Comparison of ENCODE assay signal across 8 cellular contexts in genomic region chr17:60971515-60972369, GRCh38.
DNase-seq lines count a peak whose midpoint lies in the region; ATAC-seq and TF ChIP-seq lines count a peak whose summit lies in the region.

No MANE protein-coding gene starts in this region.

- ATAC-seq in DND-41 (ENCODE audit: insufficient read depth, low read depth) (peak; percentile 74), HG03439 (IDR thresholded peaks at IDR 0.05; ENCODE audit: unreplicated experiment) (peak; percentile 79), left ventricle myocardium superior (peak; percentile 47)

- no peaks in the 10 kb centered on the region for H3K36me3 ChIP-seq in DND-41 (ENCODE audit: insufficient read depth, low read length)

- no peak overlapping the region for H3K9ac ChIP-seq in DND-41 (ENCODE audit: low read depth, low read length)

- H4K20me1 ChIP-seq in DND-41 (ENCODE audit: insufficient read depth, low read length): no peaks in the 10 kb centered on the region

- peak overlapping the region; percentile 51; the same call in 1 of the 2 replicates for H2AFZ ChIP-seq in DND-41 (ENCODE audit: low read depth, low read length)

- H3K4me2 ChIP-seq in DND-41 (ENCODE audit: insufficient read depth, low read length): no peak overlapping the region

- H3K79me2 ChIP-seq in DND-41 (ENCODE audit: insufficient read depth, low read length): no peaks in the 10 kb centered on the region

- H3K4me3 ChIP-seq in DND-41 (ENCODE audit: low read depth in 1 of 2, low read length in 2 of 2): no peak overlapping the region

- H3K27me3 ChIP-seq in DND-41 (ENCODE audit: insufficient read depth, low read length, poor library complexity): no peaks in the 10 kb centered on the region

- intact Hi-C loops in left ventricle myocardium superior (cut with micrococcal nuclease): no loop called here

- peaks cover 4% of the 10 kb centered on the region; the same call in 1 of the 2 replicates for H3K4me1 ChIP-seq in DND-41 (ENCODE audit: insufficient read depth, low read length)

- no peaks in the 10 kb centered on the region for H3K9me3 ChIP-seq in DND-41 (ENCODE audit: insufficient read depth, low read length, severe bottlenecking)

- TF ChIP-seq CTCF in DND-41 (IDR thresholded peaks at IDR 0.05; ENCODE audit: borderline replicate concordance, extremely low read depth, low read length, poor library complexity, severe bottlenecking): peak; percentile 87

- H3K27ac ChIP-seq in DND-41 (ENCODE audit: low read length): no peak overlapping the region

- DNase-seq in DND-41 (peak; percentile 53), NOMO-1 treated with DMSO at 0.1 percent for 48 hours (lab: John Stamatoyannopoulos, UW; ENCODE audit: unreplicated experiment) (peak; percentile 33), left ventricle myocardium superior (no peak), NCI-H187 treated with DMSO at 0.1 percent for 48 hours (lab: John Stamatoyannopoulos, UW) (no peak)
- DNase-seq in activated naive CD4-positive, alpha-beta T cell treated with anti-CD3 and anti-CD28 coated beads, Interleukin-2, amount 50 U/mL, for 16 hours: peak; percentile 27
- peak; percentile 5 to 38 (median 28) for DNase-seq in stimulated activated CD4-positive, alpha-beta T cell treated with anti-CD3 and anti-CD28 coated beads, Interleukin-12 subunit alpha, Interleukin-12 subunit beta, amount 100 ng/mL, for 48 hours (ENCODE audit: low read depth in 2 of 3, low spot score in 1 of 3)
- DNase-seq in effector CD8-positive, alpha-beta T cell (lab: John Stamatoyannopoulos, UW): no peak

Comparison
In these comparisons a context has a peak if more than half of its experiments do, and no peak if none do; other contexts are left out.
1. DNase-seq: peak in DND-41 (single experiment), NOMO-1 treated with DMSO at 0.1 percent for 48 hours (single experiment), activated naive CD4-positive, alpha-beta T cell treated with anti-CD3 and anti-CD28 coated beads, Interleukin-2, amount 50 U/mL, for 16 hours (single experiment) and stimulated activated CD4-positive, alpha-beta T cell treated with anti-CD3 and anti-CD28 coated beads, Interleukin-12 subunit alpha, Interleukin-12 subunit beta, amount 100 ng/mL, for 48 hours (3 of 3); none in left ventricle myocardium superior (single experiment), NCI-H187 treated with DMSO at 0.1 percent for 48 hours (single experiment) and effector CD8-positive, alpha-beta T cell (single experiment).
2. Peak in every context shown above with its lines, with median percentiles within 50 percentile points of each other: ATAC-seq.